Comparison of ENCODE assay signal across 1 cellular context in the genomic region with DNA sequence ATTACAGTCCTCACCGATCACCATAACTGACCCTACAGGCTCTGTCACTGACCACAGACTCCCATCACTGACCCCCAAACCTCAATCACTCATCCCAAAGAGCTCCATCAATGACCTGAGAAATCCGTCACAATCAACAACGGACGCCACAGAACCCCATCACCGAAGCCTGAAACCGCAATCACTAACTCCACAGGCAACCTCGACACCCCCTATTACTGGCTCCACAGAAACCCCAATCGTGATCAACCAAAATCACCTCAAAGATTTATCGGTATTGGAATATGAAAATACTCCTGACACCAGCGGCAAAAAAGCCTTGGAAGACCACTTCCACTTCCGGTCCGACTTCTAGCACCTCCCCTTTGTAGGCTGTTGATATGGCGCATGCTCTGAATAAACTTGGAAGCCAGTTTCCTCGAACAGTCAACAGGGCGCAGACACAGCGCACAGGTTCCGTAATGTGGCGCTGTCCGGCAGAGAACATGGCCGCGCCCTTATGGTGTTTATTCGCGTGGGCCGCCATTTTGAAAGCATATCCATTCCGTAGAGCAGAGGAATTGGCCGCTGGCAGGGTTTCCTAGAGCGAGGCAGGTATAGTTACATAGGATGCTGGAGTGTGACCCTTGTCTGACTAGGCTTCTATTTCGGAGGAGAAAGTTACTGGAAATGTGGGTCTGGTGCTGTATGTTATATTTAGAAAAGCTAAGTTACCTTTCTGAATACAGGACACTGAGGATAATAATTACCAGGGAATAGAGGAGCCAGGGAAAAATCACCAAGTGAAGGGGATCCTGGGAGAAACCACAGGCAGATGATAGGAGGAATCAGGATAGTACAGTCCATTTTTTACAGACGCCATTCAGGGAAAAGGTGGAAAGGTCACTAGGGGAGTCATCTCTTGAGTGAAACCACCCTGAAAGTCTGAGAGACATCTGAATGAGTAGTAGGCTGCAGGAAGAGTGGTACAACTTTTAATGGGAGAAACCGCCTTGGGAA.
TF ChIP-seq lines count a peak whose summit lies in the region.

A gene (minus strand): TSS at position 328 of the 999 bp plus-strand sequence. CDS start 2,785 bp downstream, outside the sequence.

TF ChIP-seq in HepG2, 621 proteins besides CTCF, POLR2A, EP300 and RAD21 (continued from another document and continues in another):
- TF ChIP-seq, protein P1, sequence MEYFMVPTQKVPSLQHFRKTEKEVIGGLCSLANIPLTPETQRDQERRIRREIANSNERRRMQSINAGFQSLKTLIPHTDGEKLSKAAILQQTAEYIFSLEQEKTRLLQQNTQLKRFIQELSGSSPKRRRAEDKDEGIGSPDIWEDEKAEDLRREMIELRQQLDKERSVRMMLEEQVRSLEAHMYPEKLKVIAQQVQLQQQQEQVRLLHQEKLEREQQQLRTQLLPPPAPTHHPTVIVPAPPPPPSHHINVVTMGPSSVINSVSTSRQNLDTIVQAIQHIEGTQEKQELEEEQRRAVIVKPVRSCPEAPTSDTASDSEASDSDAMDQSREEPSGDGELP (IDR thresholded peaks at IDR 0.05; ENCODE audit: borderline replicate concordance, low read depth), result no peak
- TF ChIP-seq IKZF1 (IDR thresholded peaks at IDR 0.05) (no peak), HOXA3 (CRISPR knock-in tag; IDR thresholded peaks at IDR 0.05) (peak; percentile 89), PITX1 (CRISPR knock-in tag; IDR thresholded peaks at IDR 0.05) (no peak), ZNF737 (CRISPR knock-in tag; IDR thresholded peaks at IDR 0.05; ENCODE audit: borderline replicate concordance) (no peak), TBP (CRISPR knock-in tag; IDR thresholded peaks at IDR 0.05) (no peak), ZNF326 (CRISPR knock-in tag; IDR thresholded peaks at IDR 0.05; ENCODE audit: borderline replicate concordance) (no peak), ZNF234 (CRISPR knock-in tag; conservative IDR thresholded peaks at IDR 0.05) (no peak), NCOA2 (CRISPR knock-in tag; IDR thresholded peaks at IDR 0.05) (no peak), SCMH1 (CRISPR knock-in tag; IDR thresholded peaks at IDR 0.05; ENCODE audit: borderline replicate concordance) (no peak), RELA (CRISPR knock-in tag; IDR thresholded peaks at IDR 0.05) (no peak), ELF4 (CRISPR knock-in tag; IDR thresholded peaks at IDR 0.05; ENCODE audit: borderline replicate concordance) (no peak), ZNF782 (CRISPR knock-in tag; IDR thresholded peaks at IDR 0.05; ENCODE audit: borderline replicate concordance) (no peak), SMAD3 (CRISPR knock-in tag; IDR thresholded peaks at IDR 0.05) (0 out of 2 replicates have a peak, but pooled peaks have one; percentile 43), ZNF3 (CRISPR knock-in tag; IDR thresholded peaks at IDR 0.05) (no peak), ZNF136 (CRISPR knock-in tag; IDR thresholded peaks at IDR 0.05; ENCODE audit: low read depth) (no peak), ZNF230 (CRISPR knock-in tag; IDR thresholded peaks at IDR 0.05) (no peak), SIX4 (CRISPR knock-in tag; IDR thresholded peaks at IDR 0.05) (no peak), ZNF850 (CRISPR knock-in tag; conservative IDR thresholded peaks at IDR 0.05) (no peak), MLLT10 (CRISPR knock-in tag; IDR thresholded peaks at IDR 0.05) (no peak), FOXC1 (CRISPR knock-in tag; IDR thresholded peaks at IDR 0.05; ENCODE audit: borderline replicate concordance) (0 out of 2 replicates have a peak, but pooled peaks have one; percentile 51), ZBTB1 (CRISPR knock-in tag; IDR thresholded peaks at IDR 0.05; ENCODE audit: borderline replicate concordance) (no peak), ZNF720 (CRISPR knock-in tag; IDR thresholded peaks at IDR 0.05) (no peak), KMT2B (CRISPR knock-in tag; IDR thresholded peaks at IDR 0.05) (peak; percentile 80), ZNF670 (CRISPR knock-in tag; IDR thresholded peaks at IDR 0.05; ENCODE audit: borderline replicate concordance) (no peak), ZNF83 (CRISPR knock-in tag; IDR thresholded peaks at IDR 0.05; ENCODE audit: borderline replicate concordance) (no peak), TP53 (CRISPR knock-in tag; conservative IDR thresholded peaks at IDR 0.05) (no peak), ZNF772 (CRISPR knock-in tag; IDR thresholded peaks at IDR 0.05) (0 out of 2 replicates have a peak, but pooled peaks have one; percentile 29), FOSL1 (CRISPR knock-in tag; IDR thresholded peaks at IDR 0.05; ENCODE audit: borderline replicate concordance) (no peak), ZNF260 (CRISPR knock-in tag; IDR thresholded peaks at IDR 0.05; ENCODE audit: borderline replicate concordance, low read depth) (no peak), HHEX (CRISPR knock-in tag; IDR thresholded peaks at IDR 0.05) (no peak), ZNF672 (CRISPR knock-in tag; IDR thresholded peaks at IDR 0.05) (no peak), ZNF124 (CRISPR knock-in tag; IDR thresholded peaks at IDR 0.05) (no peak), ZNF138 (CRISPR knock-in tag; IDR thresholded peaks at IDR 0.05; ENCODE audit: low read depth) (no peak), PAF1 (CRISPR knock-in tag; IDR thresholded peaks at IDR 0.05) (no peak), ATF1 (CRISPR knock-in tag; IDR thresholded peaks at IDR 0.05) (no peak)
- TF ChIP-seq, protein P2, sequence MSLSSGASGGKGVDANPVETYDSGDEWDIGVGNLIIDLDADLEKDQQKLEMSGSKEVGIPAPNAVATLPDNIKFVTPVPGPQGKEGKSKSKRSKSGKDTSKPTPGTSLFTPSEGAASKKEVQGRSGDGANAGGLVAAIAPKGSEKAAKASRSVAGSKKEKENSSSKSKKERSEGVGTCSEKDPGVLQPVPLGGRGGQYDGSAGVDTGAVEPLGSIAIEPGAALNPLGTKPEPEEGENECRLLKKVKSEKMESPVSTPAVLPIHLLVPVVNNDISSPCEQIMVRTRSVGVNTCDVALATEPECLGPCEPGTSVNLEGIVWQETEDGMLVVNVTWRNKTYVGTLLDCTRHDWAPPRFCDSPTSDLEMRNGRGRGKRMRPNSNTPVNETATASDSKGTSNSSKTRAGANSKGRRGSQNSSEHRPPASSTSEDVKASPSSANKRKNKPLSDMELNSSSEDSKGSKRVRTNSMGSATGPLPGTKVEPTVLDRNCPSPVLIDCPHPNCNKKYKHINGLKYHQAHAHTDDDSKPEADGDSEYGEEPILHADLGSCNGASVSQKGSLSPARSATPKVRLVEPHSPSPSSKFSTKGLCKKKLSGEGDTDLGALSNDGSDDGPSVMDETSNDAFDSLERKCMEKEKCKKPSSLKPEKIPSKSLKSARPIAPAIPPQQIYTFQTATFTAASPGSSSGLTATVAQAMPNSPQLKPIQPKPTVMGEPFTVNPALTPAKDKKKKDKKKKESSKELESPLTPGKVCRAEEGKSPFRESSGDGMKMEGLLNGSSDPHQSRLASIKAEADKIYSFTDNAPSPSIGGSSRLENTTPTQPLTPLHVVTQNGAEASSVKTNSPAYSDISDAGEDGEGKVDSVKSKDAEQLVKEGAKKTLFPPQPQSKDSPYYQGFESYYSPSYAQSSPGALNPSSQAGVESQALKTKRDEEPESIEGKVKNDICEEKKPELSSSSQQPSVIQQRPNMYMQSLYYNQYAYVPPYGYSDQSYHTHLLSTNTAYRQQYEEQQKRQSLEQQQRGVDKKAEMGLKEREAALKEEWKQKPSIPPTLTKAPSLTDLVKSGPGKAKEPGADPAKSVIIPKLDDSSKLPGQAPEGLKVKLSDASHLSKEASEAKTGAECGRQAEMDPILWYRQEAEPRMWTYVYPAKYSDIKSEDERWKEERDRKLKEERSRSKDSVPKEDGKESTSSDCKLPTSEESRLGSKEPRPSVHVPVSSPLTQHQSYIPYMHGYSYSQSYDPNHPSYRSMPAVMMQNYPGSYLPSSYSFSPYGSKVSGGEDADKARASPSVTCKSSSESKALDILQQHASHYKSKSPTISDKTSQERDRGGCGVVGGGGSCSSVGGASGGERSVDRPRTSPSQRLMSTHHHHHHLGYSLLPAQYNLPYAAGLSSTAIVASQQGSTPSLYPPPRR (CRISPR knock-in tag; IDR thresholded peaks at IDR 0.05; ENCODE audit: borderline replicate concordance), result no peak
- TF ChIP-seq, protein P3, sequence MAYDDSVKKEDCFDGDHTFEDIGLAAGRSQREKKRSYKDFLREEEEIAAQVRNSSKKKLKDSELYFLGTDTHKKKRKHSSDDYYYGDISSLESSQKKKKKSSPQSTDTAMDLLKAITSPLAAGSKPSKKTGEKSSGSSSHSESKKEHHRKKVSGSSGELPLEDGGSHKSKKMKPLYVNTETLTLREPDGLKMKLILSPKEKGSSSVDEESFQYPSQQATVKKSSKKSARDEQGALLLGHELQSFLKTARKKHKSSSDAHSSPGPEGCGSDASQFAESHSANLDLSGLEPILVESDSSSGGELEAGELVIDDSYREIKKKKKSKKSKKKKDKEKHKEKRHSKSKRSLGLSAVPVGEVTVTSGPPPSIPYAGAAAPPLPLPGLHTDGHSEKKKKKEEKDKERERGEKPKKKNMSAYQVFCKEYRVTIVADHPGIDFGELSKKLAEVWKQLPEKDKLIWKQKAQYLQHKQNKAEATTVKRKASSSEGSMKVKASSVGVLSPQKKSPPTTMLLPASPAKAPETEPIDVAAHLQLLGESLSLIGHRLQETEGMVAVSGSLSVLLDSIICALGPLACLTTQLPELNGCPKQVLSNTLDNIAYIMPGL (CRISPR knock-in tag; IDR thresholded peaks at IDR 0.05; ENCODE audit: borderline replicate concordance in 1 of 2, low read depth in 1 of 2), result peak; percentile 25 to 54; a peak in 1 of 4 replicates
- TF ChIP-seq, protein P4, sequence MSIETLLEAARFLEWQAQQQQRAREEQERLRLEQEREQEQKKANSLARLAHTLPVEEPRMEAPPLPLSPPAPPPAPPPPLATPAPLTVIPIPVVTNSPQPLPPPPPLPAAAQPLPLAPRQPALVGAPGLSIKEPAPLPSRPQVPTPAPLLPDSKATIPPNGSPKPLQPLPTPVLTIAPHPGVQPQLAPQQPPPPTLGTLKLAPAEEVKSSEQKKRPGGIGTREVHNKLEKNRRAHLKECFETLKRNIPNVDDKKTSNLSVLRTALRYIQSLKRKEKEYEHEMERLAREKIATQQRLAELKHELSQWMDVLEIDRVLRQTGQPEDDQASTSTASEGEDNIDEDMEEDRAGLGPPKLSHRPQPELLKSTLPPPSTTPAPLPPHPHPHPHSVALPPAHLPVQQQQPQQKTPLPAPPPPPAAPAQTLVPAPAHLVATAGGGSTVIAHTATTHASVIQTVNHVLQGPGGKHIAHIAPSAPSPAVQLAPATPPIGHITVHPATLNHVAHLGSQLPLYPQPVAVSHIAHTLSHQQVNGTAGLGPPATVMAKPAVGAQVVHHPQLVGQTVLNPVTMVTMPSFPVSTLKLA (IDR thresholded peaks at IDR 0.05), result peak; percentile 40; the same call in 1 of the 2 replicates
- TF ChIP-seq, protein P5, sequence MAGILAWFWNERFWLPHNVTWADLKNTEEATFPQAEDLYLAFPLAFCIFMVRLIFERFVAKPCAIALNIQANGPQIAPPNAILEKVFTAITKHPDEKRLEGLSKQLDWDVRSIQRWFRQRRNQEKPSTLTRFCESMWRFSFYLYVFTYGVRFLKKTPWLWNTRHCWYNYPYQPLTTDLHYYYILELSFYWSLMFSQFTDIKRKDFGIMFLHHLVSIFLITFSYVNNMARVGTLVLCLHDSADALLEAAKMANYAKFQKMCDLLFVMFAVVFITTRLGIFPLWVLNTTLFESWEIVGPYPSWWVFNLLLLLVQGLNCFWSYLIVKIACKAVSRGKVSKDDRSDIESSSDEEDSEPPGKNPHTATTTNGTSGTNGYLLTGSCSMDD (CRISPR knock-in tag; IDR thresholded peaks at IDR 0.05), result no peak
- TF ChIP-seq, protein P6, sequence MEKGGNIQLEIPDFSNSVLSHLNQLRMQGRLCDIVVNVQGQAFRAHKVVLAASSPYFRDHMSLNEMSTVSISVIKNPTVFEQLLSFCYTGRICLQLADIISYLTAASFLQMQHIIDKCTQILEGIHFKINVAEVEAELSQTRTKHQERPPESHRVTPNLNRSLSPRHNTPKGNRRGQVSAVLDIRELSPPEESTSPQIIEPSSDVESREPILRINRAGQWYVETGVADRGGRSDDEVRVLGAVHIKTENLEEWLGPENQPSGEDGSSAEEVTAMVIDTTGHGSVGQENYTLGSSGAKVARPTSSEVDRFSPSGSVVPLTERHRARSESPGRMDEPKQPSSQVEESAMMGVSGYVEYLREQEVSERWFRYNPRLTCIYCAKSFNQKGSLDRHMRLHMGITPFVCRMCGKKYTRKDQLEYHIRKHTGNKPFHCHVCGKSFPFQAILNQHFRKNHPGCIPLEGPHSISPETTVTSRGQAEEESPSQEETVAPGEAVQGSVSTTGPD (CRISPR knock-in tag; IDR thresholded peaks at IDR 0.05), result no peak
- TF ChIP-seq, protein P7, sequence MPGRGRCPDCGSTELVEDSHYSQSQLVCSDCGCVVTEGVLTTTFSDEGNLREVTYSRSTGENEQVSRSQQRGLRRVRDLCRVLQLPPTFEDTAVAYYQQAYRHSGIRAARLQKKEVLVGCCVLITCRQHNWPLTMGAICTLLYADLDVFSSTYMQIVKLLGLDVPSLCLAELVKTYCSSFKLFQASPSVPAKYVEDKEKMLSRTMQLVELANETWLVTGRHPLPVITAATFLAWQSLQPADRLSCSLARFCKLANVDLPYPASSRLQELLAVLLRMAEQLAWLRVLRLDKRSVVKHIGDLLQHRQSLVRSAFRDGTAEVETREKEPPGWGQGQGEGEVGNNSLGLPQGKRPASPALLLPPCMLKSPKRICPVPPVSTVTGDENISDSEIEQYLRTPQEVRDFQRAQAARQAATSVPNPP (CRISPR knock-in tag; IDR thresholded peaks at IDR 0.05), result no peak
- TF ChIP-seq, protein P8, sequence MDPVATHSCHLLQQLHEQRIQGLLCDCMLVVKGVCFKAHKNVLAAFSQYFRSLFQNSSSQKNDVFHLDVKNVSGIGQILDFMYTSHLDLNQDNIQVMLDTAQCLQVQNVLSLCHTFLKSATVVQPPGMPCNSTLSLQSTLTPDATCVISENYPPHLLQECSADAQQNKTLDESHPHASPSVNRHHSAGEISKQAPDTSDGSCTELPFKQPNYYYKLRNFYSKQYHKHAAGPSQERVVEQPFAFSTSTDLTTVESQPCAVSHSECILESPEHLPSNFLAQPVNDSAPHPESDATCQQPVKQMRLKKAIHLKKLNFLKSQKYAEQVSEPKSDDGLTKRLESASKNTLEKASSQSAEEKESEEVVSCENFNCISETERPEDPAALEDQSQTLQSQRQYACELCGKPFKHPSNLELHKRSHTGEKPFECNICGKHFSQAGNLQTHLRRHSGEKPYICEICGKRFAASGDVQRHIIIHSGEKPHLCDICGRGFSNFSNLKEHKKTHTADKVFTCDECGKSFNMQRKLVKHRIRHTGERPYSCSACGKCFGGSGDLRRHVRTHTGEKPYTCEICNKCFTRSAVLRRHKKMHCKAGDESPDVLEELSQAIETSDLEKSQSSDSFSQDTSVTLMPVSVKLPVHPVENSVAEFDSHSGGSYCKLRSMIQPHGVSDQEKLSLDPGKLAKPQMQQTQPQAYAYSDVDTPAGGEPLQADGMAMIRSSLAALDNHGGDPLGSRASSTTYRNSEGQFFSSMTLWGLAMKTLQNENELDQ (CRISPR knock-in tag; IDR thresholded peaks at IDR 0.05; ENCODE audit: borderline replicate concordance), result no peak
- TF ChIP-seq, protein P9, sequence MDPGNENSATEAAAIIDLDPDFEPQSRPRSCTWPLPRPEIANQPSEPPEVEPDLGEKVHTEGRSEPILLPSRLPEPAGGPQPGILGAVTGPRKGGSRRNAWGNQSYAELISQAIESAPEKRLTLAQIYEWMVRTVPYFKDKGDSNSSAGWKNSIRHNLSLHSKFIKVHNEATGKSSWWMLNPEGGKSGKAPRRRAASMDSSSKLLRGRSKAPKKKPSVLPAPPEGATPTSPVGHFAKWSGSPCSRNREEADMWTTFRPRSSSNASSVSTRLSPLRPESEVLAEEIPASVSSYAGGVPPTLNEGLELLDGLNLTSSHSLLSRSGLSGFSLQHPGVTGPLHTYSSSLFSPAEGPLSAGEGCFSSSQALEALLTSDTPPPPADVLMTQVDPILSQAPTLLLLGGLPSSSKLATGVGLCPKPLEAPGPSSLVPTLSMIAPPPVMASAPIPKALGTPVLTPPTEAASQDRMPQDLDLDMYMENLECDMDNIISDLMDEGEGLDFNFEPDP (CRISPR knock-in tag; conservative IDR thresholded peaks at IDR 0.05), result no peak
